ENCODE assay signal across 1 cellular context in genomic region chr17:63741251-63742049, GRCh38.
TF ChIP-seq lines count a peak whose summit lies in the region.

STRADA (minus strand) TSS chr17:63741799; CDS start chr17:63728369, 13,430 bp downstream.

TF ChIP-seq in HepG2, 621 proteins besides CTCF, POLR2A, EP300 and RAD21 (continued from another document and continues in another):
- TF ChIP-seq ZBTB43 (CRISPR knock-in tag; conservative IDR thresholded peaks at IDR 0.05) (peak; percentile 77), ZNF703 (CRISPR knock-in tag; IDR thresholded peaks at IDR 0.05; ENCODE audit: borderline replicate concordance) (peak; percentile 82; the same call in 1 of the 2 replicates), ZNF7 (CRISPR knock-in tag; IDR thresholded peaks at IDR 0.05) (no peak), ARNT2 (CRISPR knock-in tag; IDR thresholded peaks at IDR 0.05; ENCODE audit: low read depth) (peak; percentile 87; the same call in 1 of the 2 replicates), ONECUT2 (CRISPR knock-in tag; IDR thresholded peaks at IDR 0.05) (no peak), TCF12 (IDR thresholded peaks at IDR 0.05) (no peak), TCF12 (CRISPR knock-in tag; IDR thresholded peaks at IDR 0.05) (peak; percentile 89), CBFB (CRISPR knock-in tag; IDR thresholded peaks at IDR 0.05) (no peak; the same call in 1 of the 2 replicates), CHCHD3 (CRISPR knock-in tag; IDR thresholded peaks at IDR 0.05) (peak; percentile 67), MXD1 (CRISPR knock-in tag; IDR thresholded peaks at IDR 0.05) (peak; percentile 84), FOXA1 (IDR thresholded peaks at IDR 0.05) (no peak), FOXA1 (CRISPR knock-in tag; IDR thresholded peaks at IDR 0.05) (0 out of 2 replicates have a peak, but pooled peaks have one; percentile 9), ZFP62 (CRISPR knock-in tag; IDR thresholded peaks at IDR 0.05) (no peak), AGO2 (optimal IDR thresholded peaks at IDR 0.05; ENCODE audit: low read depth, low read length) (peak; percentile 84), MEIS1 (CRISPR knock-in tag; IDR thresholded peaks at IDR 0.05; ENCODE audit: borderline replicate concordance) (0 out of 2 replicates have a peak, but pooled peaks have one; percentile 70), MXI1 (IDR thresholded peaks at IDR 0.05; ENCODE audit: borderline replicate concordance, low read depth, low read length) (peak; percentile 95), ZNF746 (CRISPR knock-in tag; IDR thresholded peaks at IDR 0.05) (peak; percentile 89), ZFP36L2 (CRISPR knock-in tag; IDR thresholded peaks at IDR 0.05) (peak; percentile 61), CREB1 (IDR thresholded peaks at IDR 0.05) (no peak), CREB1 (CRISPR knock-in tag; IDR thresholded peaks at IDR 0.05) (no peak), LBX2 (CRISPR knock-in tag; IDR thresholded peaks at IDR 0.05; ENCODE audit: borderline replicate concordance) (0 out of 2 replicates have a peak, but pooled peaks have one; percentile 53), MEF2D (CRISPR knock-in tag; IDR thresholded peaks at IDR 0.05) (peak; percentile 83), CHD2 (IDR thresholded peaks at IDR 0.05; ENCODE audit: low read depth, low read length) (no peak), ZNF619 (CRISPR knock-in tag; IDR thresholded peaks at IDR 0.05) (no peak), FOXA3 (CRISPR knock-in tag; IDR thresholded peaks at IDR 0.05) (peak; percentile 16; the same call in 1 of the 2 replicates), GLMP (CRISPR knock-in tag; IDR thresholded peaks at IDR 0.05; ENCODE audit: borderline replicate concordance) (no peak), GTF2F1 (IDR thresholded peaks at IDR 0.05; ENCODE audit: low read length) (no peak), GMEB2 (CRISPR knock-in tag; IDR thresholded peaks at IDR 0.05; ENCODE audit: low read depth) (peak; percentile 69), XBP1 (CRISPR knock-in tag; IDR thresholded peaks at IDR 0.05) (no peak), ELF4 (CRISPR knock-in tag; IDR thresholded peaks at IDR 0.05; ENCODE audit: borderline replicate concordance) (no peak; the same call in 1 of the 2 replicates), PRDM4 (CRISPR knock-in tag; IDR thresholded peaks at IDR 0.05; ENCODE audit: borderline replicate concordance) (no peak), ZNF782 (CRISPR knock-in tag; IDR thresholded peaks at IDR 0.05; ENCODE audit: borderline replicate concordance) (peak; percentile 91; the same call in 1 of the 2 replicates), ZNF740 (CRISPR knock-in tag; IDR thresholded peaks at IDR 0.05) (no peak), SP5 (CRISPR knock-in tag; IDR thresholded peaks at IDR 0.05; ENCODE audit: borderline replicate concordance, low read depth) (peak; percentile 79), NAIF1 (CRISPR knock-in tag; IDR thresholded peaks at IDR 0.05; ENCODE audit: borderline replicate concordance) (peak; percentile 91), DR1 (CRISPR knock-in tag; IDR thresholded peaks at IDR 0.05) (peak; percentile 92), CREB3 (CRISPR knock-in tag; IDR thresholded peaks at IDR 0.05) (no peak), ZNF17 (CRISPR knock-in tag; IDR thresholded peaks at IDR 0.05) (0 out of 2 replicates have a peak, but pooled peaks have one; percentile 70), ZNF503 (CRISPR knock-in tag; IDR thresholded peaks at IDR 0.05) (no peak; the same call in 1 of the 2 replicates), NONO (IDR thresholded peaks at IDR 0.05) (no peak), NONO (CRISPR knock-in tag; conservative IDR thresholded peaks at IDR 0.05) (peak; percentile 87), MTA3 (CRISPR knock-in tag; IDR thresholded peaks at IDR 0.05) (no peak), MAX (IDR thresholded peaks at IDR 0.05) (peak; percentile 92), ZNF510 (CRISPR knock-in tag; IDR thresholded peaks at IDR 0.05; ENCODE audit: low read depth) (peak; percentile 73), ZNF280D (CRISPR knock-in tag; IDR thresholded peaks at IDR 0.05) (no peak; the same call in 1 of the 2 replicates), SP1 (IDR thresholded peaks at IDR 0.05) (no peak), SP1 (CRISPR knock-in tag; IDR thresholded peaks at IDR 0.05) (peak; percentile 85), UBTF (CRISPR knock-in tag; IDR thresholded peaks at IDR 0.05) (peak; percentile 90), MAFF (IDR thresholded peaks at IDR 0.05; ENCODE audit: low read depth, low read length) (no peak), KDM6A (CRISPR knock-in tag; IDR thresholded peaks at IDR 0.05; ENCODE audit: low read depth) (no peak), ESRRA (CRISPR knock-in tag; IDR thresholded peaks at IDR 0.05; ENCODE audit: low read depth) (no peak; the same call in 1 of the 2 replicates), ZNF569 (CRISPR knock-in tag; IDR thresholded peaks at IDR 0.05; ENCODE audit: borderline replicate concordance) (no peak), RORA (CRISPR knock-in tag; IDR thresholded peaks at IDR 0.05) (no peak), ZNF75D (CRISPR knock-in tag; IDR thresholded peaks at IDR 0.05; ENCODE audit: borderline replicate concordance) (no peak), SYNCRIP (IDR thresholded peaks at IDR 0.05; ENCODE audit: insufficient read depth, low read depth, low read length) (no peak)
